In genomic region chr17:75784473-75785015, GRCh38 we compare ENCODE assay signal across 1 cellular context.
TF ChIP-seq lines count a peak whose summit lies in the region.

A gene with protein sequence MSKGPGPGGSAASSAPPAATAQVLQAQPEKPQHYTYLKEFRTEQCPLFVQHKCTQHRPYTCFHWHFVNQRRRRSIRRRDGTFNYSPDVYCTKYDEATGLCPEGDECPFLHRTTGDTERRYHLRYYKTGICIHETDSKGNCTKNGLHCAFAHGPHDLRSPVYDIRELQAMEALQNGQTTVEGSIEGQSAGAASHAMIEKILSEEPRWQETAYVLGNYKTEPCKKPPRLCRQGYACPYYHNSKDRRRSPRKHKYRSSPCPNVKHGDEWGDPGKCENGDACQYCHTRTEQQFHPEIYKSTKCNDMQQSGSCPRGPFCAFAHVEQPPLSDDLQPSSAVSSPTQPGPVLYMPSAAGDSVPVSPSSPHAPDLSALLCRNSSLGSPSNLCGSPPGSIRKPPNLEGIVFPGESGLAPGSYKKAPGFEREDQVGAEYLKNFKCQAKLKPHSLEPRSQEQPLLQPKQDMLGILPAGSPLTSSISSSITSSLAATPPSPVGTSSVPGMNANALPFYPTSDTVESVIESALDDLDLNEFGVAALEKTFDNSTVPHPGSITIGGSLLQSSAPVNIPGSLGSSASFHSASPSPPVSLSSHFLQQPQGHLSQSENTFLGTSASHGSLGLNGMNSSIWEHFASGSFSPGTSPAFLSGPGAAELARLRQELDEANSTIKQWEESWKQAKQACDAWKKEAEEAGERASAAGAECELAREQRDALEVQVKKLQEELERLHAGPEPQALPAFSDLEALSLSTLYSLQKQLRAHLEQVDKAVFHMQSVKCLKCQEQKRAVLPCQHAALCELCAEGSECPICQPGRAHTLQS (plus strand): TSS chr17:75784806. CDS start chr17:75784881, 75 bp downstream.

TF ChIP-seq in K562, 482 proteins besides CTCF, POLR2A, EP300 and RAD21 (continued from another document and continues in another):
- TF ChIP-seq, protein P1, sequence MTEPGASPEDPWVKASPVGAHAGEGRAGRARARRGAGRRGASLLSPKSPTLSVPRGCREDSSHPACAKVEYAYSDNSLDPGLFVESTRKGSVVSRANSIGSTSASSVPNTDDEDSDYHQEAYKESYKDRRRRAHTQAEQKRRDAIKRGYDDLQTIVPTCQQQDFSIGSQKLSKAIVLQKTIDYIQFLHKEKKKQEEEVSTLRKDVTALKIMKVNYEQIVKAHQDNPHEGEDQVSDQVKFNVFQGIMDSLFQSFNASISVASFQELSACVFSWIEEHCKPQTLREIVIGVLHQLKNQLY (CRISPR knock-in tag; conservative IDR thresholded peaks at IDR 0.05): 0 out of 4 replicates have a peak, but pooled peaks of 1 of the 2 experiments have one; percentile 17
- peak in 1 of 2 experiments; percentile 42; a peak in 1 of 4 replicates for TF ChIP-seq FOXA3 (CRISPR knock-in tag; conservative IDR thresholded peaks at IDR 0.05 in 1 of 2, IDR thresholded peaks at IDR 0.05 in 1 of 2)
- TF ChIP-seq ZNF140 (CRISPR knock-in tag; IDR thresholded peaks at IDR 0.05): no peak
- TF ChIP-seq SLC30A9 (CRISPR knock-in tag; IDR thresholded peaks at IDR 0.05): no peak
- TF ChIP-seq, protein P2, sequence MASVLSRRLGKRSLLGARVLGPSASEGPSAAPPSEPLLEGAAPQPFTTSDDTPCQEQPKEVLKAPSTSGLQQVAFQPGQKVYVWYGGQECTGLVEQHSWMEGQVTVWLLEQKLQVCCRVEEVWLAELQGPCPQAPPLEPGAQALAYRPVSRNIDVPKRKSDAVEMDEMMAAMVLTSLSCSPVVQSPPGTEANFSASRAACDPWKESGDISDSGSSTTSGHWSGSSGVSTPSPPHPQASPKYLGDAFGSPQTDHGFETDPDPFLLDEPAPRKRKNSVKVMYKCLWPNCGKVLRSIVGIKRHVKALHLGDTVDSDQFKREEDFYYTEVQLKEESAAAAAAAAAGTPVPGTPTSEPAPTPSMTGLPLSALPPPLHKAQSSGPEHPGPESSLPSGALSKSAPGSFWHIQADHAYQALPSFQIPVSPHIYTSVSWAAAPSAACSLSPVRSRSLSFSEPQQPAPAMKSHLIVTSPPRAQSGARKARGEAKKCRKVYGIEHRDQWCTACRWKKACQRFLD (CRISPR knock-in tag; IDR thresholded peaks at IDR 0.05): peak; percentile 83
- TF ChIP-seq MBD2 (IDR thresholded peaks at IDR 0.05; ENCODE audit: borderline replicate concordance, low read depth): peak; percentile 97
- TF ChIP-seq CBX8 (IDR thresholded peaks at IDR 0.05; ENCODE audit: borderline replicate concordance, extremely low read depth, low read depth, low read length, poor library complexity, severe bottlenecking): no peak
- no peak for TF ChIP-seq ZC3H11A (IDR thresholded peaks at IDR 0.05; ENCODE audit: low read depth, low read length)
- no peak for TF ChIP-seq NR3C1 (CRISPR knock-in tag; IDR thresholded peaks at IDR 0.05)
- TF ChIP-seq XRCC5 (IDR thresholded peaks at IDR 0.05; ENCODE audit: low read depth, low read length): peak; percentile 26; the same call in 1 of the 2 replicates
- TF ChIP-seq, protein P3, sequence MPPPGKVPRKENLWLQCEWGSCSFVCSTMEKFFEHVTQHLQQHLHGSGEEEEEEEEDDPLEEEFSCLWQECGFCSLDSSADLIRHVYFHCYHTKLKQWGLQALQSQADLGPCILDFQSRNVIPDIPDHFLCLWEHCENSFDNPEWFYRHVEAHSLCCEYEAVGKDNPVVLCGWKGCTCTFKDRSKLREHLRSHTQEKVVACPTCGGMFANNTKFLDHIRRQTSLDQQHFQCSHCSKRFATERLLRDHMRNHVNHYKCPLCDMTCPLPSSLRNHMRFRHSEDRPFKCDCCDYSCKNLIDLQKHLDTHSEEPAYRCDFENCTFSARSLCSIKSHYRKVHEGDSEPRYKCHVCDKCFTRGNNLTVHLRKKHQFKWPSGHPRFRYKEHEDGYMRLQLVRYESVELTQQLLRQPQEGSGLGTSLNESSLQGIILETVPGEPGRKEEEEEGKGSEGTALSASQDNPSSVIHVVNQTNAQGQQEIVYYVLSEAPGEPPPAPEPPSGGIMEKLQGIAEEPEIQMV (tag; conservative IDR thresholded peaks at IDR 0.05; ENCODE audit: low read depth): peak; percentile 95
- TF ChIP-seq CCNT2 (IDR thresholded peaks at IDR 0.05; ENCODE audit: borderline replicate concordance, extremely low read depth, insufficient read length, low read depth, low read length): no peak
- TF ChIP-seq EGR1 (conservative IDR thresholded peaks at IDR 0.05): peak; percentile 59
- TF ChIP-seq NUFIP1 (IDR thresholded peaks at IDR 0.05; ENCODE audit: partially characterized antibody): no peak
- no peak for TF ChIP-seq GATAD2A (IDR thresholded peaks at IDR 0.05)
- no peak; the same call in 1 of the 2 replicates for TF ChIP-seq CTBP1 (IDR thresholded peaks at IDR 0.05; ENCODE audit: borderline replicate concordance)
- no peak for TF ChIP-seq GATAD2B (IDR thresholded peaks at IDR 0.05; ENCODE audit: borderline replicate concordance)
- TF ChIP-seq BCLAF1 (IDR thresholded peaks at IDR 0.05; ENCODE audit: borderline replicate concordance in 1 of 2, control insufficient read depth in 1 of 2, low read depth in 2 of 2, low read length in 1 of 2): 0 out of 4 replicates have a peak, but pooled peaks of 1 of the 2 experiments have one; percentile 19
- no peak for TF ChIP-seq ZNF253 (CRISPR knock-in tag; conservative IDR thresholded peaks at IDR 0.05)
- no peak for TF ChIP-seq JUN (IDR thresholded peaks at IDR 0.05; ENCODE audit: borderline replicate concordance, low read depth, low read length)
- peak; percentile 20; the same call in 1 of the 2 replicates for TF ChIP-seq JUN (CRISPR knock-in tag; IDR thresholded peaks at IDR 0.05; ENCODE audit: borderline replicate concordance)
- peak; percentile 64 for TF ChIP-seq FOXJ2 (tag; IDR thresholded peaks at IDR 0.05)
- no peak for TF ChIP-seq FOXO4 (CRISPR knock-in tag; IDR thresholded peaks at IDR 0.05)
- no peak for TF ChIP-seq NEUROD1 (IDR thresholded peaks at IDR 0.05; ENCODE audit: borderline replicate concordance, low read depth, low read length, partially characterized antibody)
- peak; percentile 95 for TF ChIP-seq GMEB1 (CRISPR knock-in tag; IDR thresholded peaks at IDR 0.05)
- TF ChIP-seq, protein P4, sequence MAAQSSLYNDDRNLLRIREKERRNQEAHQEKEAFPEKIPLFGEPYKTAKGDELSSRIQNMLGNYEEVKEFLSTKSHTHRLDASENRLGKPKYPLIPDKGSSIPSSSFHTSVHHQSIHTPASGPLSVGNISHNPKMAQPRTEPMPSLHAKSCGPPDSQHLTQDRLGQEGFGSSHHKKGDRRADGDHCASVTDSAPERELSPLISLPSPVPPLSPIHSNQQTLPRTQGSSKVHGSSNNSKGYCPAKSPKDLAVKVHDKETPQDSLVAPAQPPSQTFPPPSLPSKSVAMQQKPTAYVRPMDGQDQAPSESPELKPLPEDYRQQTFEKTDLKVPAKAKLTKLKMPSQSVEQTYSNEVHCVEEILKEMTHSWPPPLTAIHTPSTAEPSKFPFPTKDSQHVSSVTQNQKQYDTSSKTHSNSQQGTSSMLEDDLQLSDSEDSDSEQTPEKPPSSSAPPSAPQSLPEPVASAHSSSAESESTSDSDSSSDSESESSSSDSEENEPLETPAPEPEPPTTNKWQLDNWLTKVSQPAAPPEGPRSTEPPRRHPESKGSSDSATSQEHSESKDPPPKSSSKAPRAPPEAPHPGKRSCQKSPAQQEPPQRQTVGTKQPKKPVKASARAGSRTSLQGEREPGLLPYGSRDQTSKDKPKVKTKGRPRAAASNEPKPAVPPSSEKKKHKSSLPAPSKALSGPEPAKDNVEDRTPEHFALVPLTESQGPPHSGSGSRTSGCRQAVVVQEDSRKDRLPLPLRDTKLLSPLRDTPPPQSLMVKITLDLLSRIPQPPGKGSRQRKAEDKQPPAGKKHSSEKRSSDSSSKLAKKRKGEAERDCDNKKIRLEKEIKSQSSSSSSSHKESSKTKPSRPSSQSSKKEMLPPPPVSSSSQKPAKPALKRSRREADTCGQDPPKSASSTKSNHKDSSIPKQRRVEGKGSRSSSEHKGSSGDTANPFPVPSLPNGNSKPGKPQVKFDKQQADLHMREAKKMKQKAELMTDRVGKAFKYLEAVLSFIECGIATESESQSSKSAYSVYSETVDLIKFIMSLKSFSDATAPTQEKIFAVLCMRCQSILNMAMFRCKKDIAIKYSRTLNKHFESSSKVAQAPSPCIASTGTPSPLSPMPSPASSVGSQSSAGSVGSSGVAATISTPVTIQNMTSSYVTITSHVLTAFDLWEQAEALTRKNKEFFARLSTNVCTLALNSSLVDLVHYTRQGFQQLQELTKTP (IDR thresholded peaks at IDR 0.05; ENCODE audit: low read depth in 1 of 2, partially characterized antibody in 2 of 2): peak; percentile 83 to 100
- TF ChIP-seq NFATC3 (IDR thresholded peaks at IDR 0.05): no peak
- TF ChIP-seq FOXM1 (IDR thresholded peaks at IDR 0.05; ENCODE audit: low read depth): no peak
- TF ChIP-seq FOXM1 (CRISPR knock-in tag; IDR thresholded peaks at IDR 0.05; ENCODE audit: low read depth): no peak; the same call in 1 of the 2 replicates
- TF ChIP-seq, protein P5, sequence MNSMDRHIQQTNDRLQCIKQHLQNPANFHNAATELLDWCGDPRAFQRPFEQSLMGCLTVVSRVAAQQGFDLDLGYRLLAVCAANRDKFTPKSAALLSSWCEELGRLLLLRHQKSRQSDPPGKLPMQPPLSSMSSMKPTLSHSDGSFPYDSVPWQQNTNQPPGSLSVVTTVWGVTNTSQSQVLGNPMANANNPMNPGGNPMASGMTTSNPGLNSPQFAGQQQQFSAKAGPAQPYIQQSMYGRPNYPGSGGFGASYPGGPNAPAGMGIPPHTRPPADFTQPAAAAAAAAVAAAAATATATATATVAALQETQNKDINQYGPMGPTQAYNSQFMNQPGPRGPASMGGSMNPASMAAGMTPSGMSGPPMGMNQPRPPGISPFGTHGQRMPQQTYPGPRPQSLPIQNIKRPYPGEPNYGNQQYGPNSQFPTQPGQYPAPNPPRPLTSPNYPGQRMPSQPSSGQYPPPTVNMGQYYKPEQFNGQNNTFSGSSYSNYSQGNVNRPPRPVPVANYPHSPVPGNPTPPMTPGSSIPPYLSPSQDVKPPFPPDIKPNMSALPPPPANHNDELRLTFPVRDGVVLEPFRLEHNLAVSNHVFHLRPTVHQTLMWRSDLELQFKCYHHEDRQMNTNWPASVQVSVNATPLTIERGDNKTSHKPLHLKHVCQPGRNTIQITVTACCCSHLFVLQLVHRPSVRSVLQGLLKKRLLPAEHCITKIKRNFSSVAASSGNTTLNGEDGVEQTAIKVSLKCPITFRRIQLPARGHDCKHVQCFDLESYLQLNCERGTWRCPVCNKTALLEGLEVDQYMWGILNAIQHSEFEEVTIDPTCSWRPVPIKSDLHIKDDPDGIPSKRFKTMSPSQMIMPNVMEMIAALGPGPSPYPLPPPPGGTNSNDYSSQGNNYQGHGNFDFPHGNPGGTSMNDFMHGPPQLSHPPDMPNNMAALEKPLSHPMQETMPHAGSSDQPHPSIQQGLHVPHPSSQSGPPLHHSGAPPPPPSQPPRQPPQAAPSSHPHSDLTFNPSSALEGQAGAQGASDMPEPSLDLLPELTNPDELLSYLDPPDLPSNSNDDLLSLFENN (IDR thresholded peaks at IDR 0.05; ENCODE audit: low read depth in 2 of 2, low read length in 2 of 2): peak in 1 of 2 experiments; percentile 21; a peak in 1 of 4 replicates
- TF ChIP-seq CSDE1 (IDR thresholded peaks at IDR 0.05): no peak
- TF ChIP-seq TCFL5 (CRISPR knock-in tag; conservative IDR thresholded peaks at IDR 0.05): no peak
- TF ChIP-seq STAT5A (IDR thresholded peaks at IDR 0.05; ENCODE audit: borderline replicate concordance, low read length): no peak
